In genomic region chr2:190829642-190830041, GRCh38 we compare ENCODE assay signal across 37 cellular contexts.
"Had no signal": no experiment of that assay in that cellular context is flagged by ENCODE, and none has a peak within 500 bp of the region (broad histone marks: within the 10 kb centered on the region; RNA-seq: fewer than 3 reads in every experiment).

No MANE protein-coding gene starts in this region.

- H3K9me3 Mint-ChIP-seq: activated B cell treated with CpG ODN at 0.5 μM for 24 hours; activated CD4-positive, alpha-beta memory T cell treated with anti-CD3 and anti-CD28 coated beads for 36 hours; activated CD4-positive, alpha-beta T cell treated with anti-CD3 and anti-CD28 coated beads, Interleukin-2, amount 10 ng/mL, durations not matched to agents 24 days and 14 days; activated naive CD4-positive, alpha-beta T cell treated with anti-CD3 and anti-CD28 coated beads, Interleukin-2, amount 10 ng/mL, durations not matched to agents 7 days and 5 days; activated naive CD4-positive, alpha-beta T cell treated with anti-CD3 and anti-CD28 coated beads, Interleukin-2, amount 50 U/mL, for 24 hours; activated T-cell treated with anti-CD3 and anti-CD28 coated beads, Interleukin-2, amount 50 U/mL, for 4 hours; activated T-helper 2 cell treated with anti-CD3 and anti-CD28 coated beads, Interferon-gamma antibody, Interleukin-2, Interleukin-4, amounts not matched to agents 10 μg/mL and 5 μg/mL and 100 μg/mL, durations not matched to agents 14 hours and 24 hours and 36 hours; brain; central memory CD8-positive, alpha-beta T cell; T-helper 2 cell treated with Interferon-gamma antibody and Interleukin-4, amounts not matched to agents 5 μg/mL and 100 μg/mL, for 36 hours had no signal

- FAIRE-seq: bronchial epithelial cell, TTC549 had no signal

- H3K36me3 ChIP-seq: ascending aorta, cardiac muscle cell had no signal

- H3K4me3 ChIP-seq: ascending aorta, cardiac muscle cell had no signal

- H3K36me3 Mint-ChIP-seq: activated CD4-positive, alpha-beta memory T cell treated with anti-CD3 and anti-CD28 coated beads for 36 hours; activated naive CD4-positive, alpha-beta T cell treated with anti-CD3 and anti-CD28 coated beads, Interleukin-2, amount 10 ng/mL, durations not matched to agents 7 days and 5 days; brain had no signal

- H3K4me3 Mint-ChIP-seq: activated B cell treated with CpG ODN at 0.5 μM for 24 hours; activated CD4-positive, alpha-beta memory T cell treated with anti-CD3 and anti-CD28 coated beads for 36 hours; activated CD4-positive, alpha-beta T cell treated with anti-CD3 and anti-CD28 coated beads, Interleukin-2, amount 10 ng/mL, durations not matched to agents 24 days and 14 days; activated naive CD4-positive, alpha-beta T cell treated with anti-CD3 and anti-CD28 coated beads, Interleukin-2, amount 10 ng/mL, durations not matched to agents 7 days and 5 days; activated naive CD4-positive, alpha-beta T cell treated with anti-CD3 and anti-CD28 coated beads, Interleukin-2, amount 50 U/mL, for 24 hours; activated naive CD8-positive, alpha-beta T cell; activated T-cell treated with anti-CD3 and anti-CD28 coated beads, Interleukin-2, amount 50 U/mL, for 4 hours; activated T-cell treated with anti-CD3 and anti-CD28 coated beads, Interleukin-2, amount 50 U/mL, for 72 hours; activated T-helper 1 cell treated with anti-CD3 and anti-CD28 coated beads, Interleukin-12 subunit alpha, Interleukin-12 subunit beta, Interleukin-2, Interleukin-4 antibody, amounts not matched to agents 30 ng/mL and 10 ng/mL and 1 ng/mL, durations not matched to agents 14 hours and 24 hours and 36 hours; brain; central memory CD8-positive, alpha-beta T cell; T-helper 1 cell treated with Interleukin-12 subunit alpha and Interleukin-12 subunit beta and Interleukin-4 antibody, amounts not matched to agents 30 μg/mL and 1 μg/mL, for 36 hours; T-helper 2 cell treated with Interferon-gamma antibody and Interleukin-4, amounts not matched to agents 5 μg/mL and 100 μg/mL, for 36 hours had no signal

- H3K4me1 Mint-ChIP-seq: activated B cell treated with CpG ODN at 0.5 μM for 24 hours; activated CD4-positive, alpha-beta T cell treated with anti-CD3 and anti-CD28 coated beads, Interleukin-2, amount 10 ng/mL, durations not matched to agents 24 days and 14 days; activated naive CD4-positive, alpha-beta T cell treated with anti-CD3 and anti-CD28 coated beads, Interleukin-2, amount 10 ng/mL, durations not matched to agents 7 days and 5 days; activated naive CD4-positive, alpha-beta T cell treated with anti-CD3 and anti-CD28 coated beads, Interleukin-2, amount 50 U/mL, for 24 hours; brain; central memory CD8-positive, alpha-beta T cell had no signal

- H3K27me3 ChIP-seq: ascending aorta, cardiac muscle cell had no signal

- ATAC-seq: activated T-cell treated with anti-CD3 and anti-CD28 coated beads, Interleukin-2, amount 50 U/mL, for 4 hours; activated T-cell treated with anti-CD3 and anti-CD28 coated beads, Interleukin-2, amount 50 U/mL, for 72 hours had no signal

- H3K27ac ChIP-seq: ascending aorta, cardiac muscle cell, VCaP had no signal

- H3K27ac Mint-ChIP-seq: activated B cell treated with CpG ODN at 0.5 μM for 24 hours; activated CD4-positive, alpha-beta memory T cell treated with anti-CD3 and anti-CD28 coated beads for 36 hours; activated CD4-positive, alpha-beta T cell treated with anti-CD3 and anti-CD28 coated beads, Interleukin-2, amount 10 ng/mL, durations not matched to agents 24 days and 14 days; activated naive CD4-positive, alpha-beta T cell treated with anti-CD3 and anti-CD28 coated beads, Interleukin-2, amount 10 ng/mL, durations not matched to agents 7 days and 5 days; activated naive CD4-positive, alpha-beta T cell treated with anti-CD3 and anti-CD28 coated beads, Interleukin-2, amount 50 U/mL, for 24 hours; activated naive CD8-positive, alpha-beta T cell; activated T-cell treated with anti-CD3 and anti-CD28 coated beads, Interleukin-2, amount 50 U/mL, for 72 hours; activated T-helper 1 cell treated with anti-CD3 and anti-CD28 coated beads, Interleukin-12 subunit alpha, Interleukin-12 subunit beta, Interleukin-2, Interleukin-4 antibody, amounts not matched to agents 30 ng/mL and 10 ng/mL and 1 ng/mL, durations not matched to agents 14 hours and 24 hours and 36 hours; activated T-helper 2 cell treated with anti-CD3 and anti-CD28 coated beads, Interferon-gamma antibody, Interleukin-2, Interleukin-4, amounts not matched to agents 10 μg/mL and 5 μg/mL and 100 μg/mL, durations not matched to agents 14 hours and 24 hours and 36 hours; brain; T-helper 1 cell treated with Interleukin-12 subunit alpha and Interleukin-12 subunit beta and Interleukin-4 antibody, amounts not matched to agents 30 μg/mL and 1 μg/mL, for 36 hours; T-helper 2 cell treated with Interferon-gamma antibody and Interleukin-4, amounts not matched to agents 5 μg/mL and 100 μg/mL, for 36 hours had no signal

- H3K27me3 Mint-ChIP-seq: activated B cell treated with CpG ODN at 0.5 μM for 24 hours; activated CD4-positive, alpha-beta memory T cell treated with anti-CD3 and anti-CD28 coated beads for 36 hours; activated naive CD8-positive, alpha-beta T cell; central memory CD8-positive, alpha-beta T cell had no signal

- DNase-seq: activated B cell treated with CpG ODN at 0.5 μM for 24 hours; activated CD4-positive, alpha-beta memory T cell treated with anti-CD3 and anti-CD28 coated beads for 36 hours; activated CD4-positive, alpha-beta T cell treated with anti-CD3 and anti-CD28 coated beads for 4 hours; activated CD4-positive, alpha-beta T cell treated with anti-CD3 and anti-CD28 coated beads, Interleukin-2, amount 10 ng/mL, durations not matched to agents 24 days and 14 days; activated CD4-positive, alpha-beta T cell treated with anti-CD3 and anti-CD28 coated beads, Interleukin-2, amount 50 U/mL, for 1 hour; activated CD4-positive, alpha-beta T cell treated with anti-CD3 and anti-CD28 coated beads, Interleukin-2, amount 50 U/mL, for 4 hours; activated CD4-positive, CD25-positive, alpha-beta regulatory T cell treated with anti-CD3 and anti-CD28 coated beads, Interleukin-2, amount 50 U/mL, for 72 hours; activated CD8-positive, alpha-beta memory T cell treated with anti-CD3 and anti-CD28 coated beads, Interleukin-2, amount 50 U/mL, for 4 hours; activated effector memory CD4-positive, alpha-beta T cell treated with Interleukin-2 at 50 U/mL for 16 hours; activated gamma-delta T cell; activated naive CD4-positive, alpha-beta T cell treated with anti-CD3 and anti-CD28 coated beads, Interleukin-2, amount 10 ng/mL, durations not matched to agents 7 days and 5 days; activated naive CD4-positive, alpha-beta T cell treated with Interleukin-2 at 50 U/mL for 16 hours; activated T-cell treated with anti-CD3 and anti-CD28 coated beads for 4 hours; activated T-cell treated with anti-CD3 and anti-CD28 coated beads, Interleukin-2, amount 50 U/mL, for 1 hour; activated T-cell treated with anti-CD3 and anti-CD28 coated beads, Interleukin-2, amount 50 U/mL, for 4 hours; activated T-cell treated with anti-CD3 and anti-CD28 coated beads, Interleukin-2, amount 50 U/mL, for 72 hours; amygdala; anterior cingulate cortex; caudate nucleus; cerebellar nuclear complex; SW 1271; T-helper 1 cell; T-helper 2 cell; T-helper 9 cell had no signal
